Comparison of ENCODE assay signal across 9 cellular contexts in the genomic region with DNA sequence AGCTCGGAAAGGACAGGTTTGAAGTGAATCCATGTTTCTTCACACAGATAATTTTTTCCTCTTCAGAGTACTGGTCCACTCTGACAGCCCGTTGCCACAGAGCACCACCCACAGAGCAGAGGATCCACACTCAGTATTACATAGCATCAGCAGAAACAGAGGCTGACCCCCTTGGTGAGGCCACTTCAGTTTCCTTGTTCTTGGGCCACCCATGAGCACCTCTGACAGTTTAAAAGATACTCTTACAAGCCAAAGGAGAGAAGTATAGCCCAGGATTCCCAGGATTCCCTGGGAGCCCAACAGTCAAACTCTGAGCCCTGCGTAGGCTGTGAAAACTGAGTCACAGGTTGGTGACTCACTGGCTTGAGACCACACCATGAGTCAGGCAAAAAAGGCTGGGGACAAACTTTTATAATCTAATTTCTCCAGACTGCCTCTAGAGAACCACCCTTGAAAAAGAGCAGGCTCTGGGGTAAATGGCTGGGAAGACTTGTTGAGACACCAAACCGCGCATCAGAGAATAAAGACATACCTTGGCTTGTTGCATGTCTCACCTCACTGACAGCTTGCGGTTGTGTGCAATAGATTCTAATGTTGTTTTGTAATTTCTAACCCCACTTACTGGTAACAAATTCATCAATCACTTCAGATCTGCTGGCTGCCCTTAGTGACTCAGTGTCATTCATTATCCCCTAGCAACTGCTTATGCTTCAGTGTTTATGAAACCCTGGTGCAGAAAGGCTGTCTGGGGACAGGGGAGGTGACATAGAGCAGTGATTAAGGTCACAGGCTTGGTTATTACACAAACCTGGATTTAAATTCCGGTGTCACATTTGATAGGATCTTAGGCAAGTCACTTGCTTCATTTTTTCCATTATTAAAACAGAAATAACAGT. TPM values are rescaled to one million over a fixed set of nuclear protein-coding genes. Genes with fewer than 3 reads are reported as not detected.
DNase-seq lines count a peak whose midpoint lies in the region; ATAC-seq lines count a peak whose summit lies in the region.
"Had no signal": no experiment of that assay in that cellular context is flagged by ENCODE, and none has a peak within 500 bp of the region (broad histone marks: within the 10 kb centered on the region; RNA-seq: fewer than 3 reads in every experiment).

No MANE protein-coding gene starts in this region.

- peak; percentile 81 to 84 for ATAC-seq in activated T-cell treated with anti-CD3 and anti-CD28 coated beads, Interleukin-2, amount 50 U/mL, for 4 hours

- peaks cover 6% of the 10 kb centered on the region for H3K4me1 Mint-ChIP-seq in activated T-cell treated with anti-CD3 and anti-CD28 coated beads, Interleukin-2, amount 50 U/mL, for 4 hours (ENCODE audit: low read depth)
- H3K4me1 Mint-ChIP-seq: IgD-negative memory B cell had no signal

- DNase-seq in DMS53 (lab: John Stamatoyannopoulos, UW) (peak; percentile 86), HK-2 (ENCODE audit: unreplicated experiment) (peak; percentile 74), glomerular visceral epithelial cell (ENCODE audit: extremely low spot score) (peak; percentile 96), D341Med (ENCODE audit: low spot score) (no peak), NCI-H748 treated with DMSO at 0.1 percent for 48 hours (lab: John Stamatoyannopoulos, UW) (no peak)
- no peak for DNase-seq in activated T-cell treated with anti-CD3 and anti-CD28 coated beads, Interleukin-2, amount 50 U/mL, for 4 hours
- DNase-seq in stimulated activated CD4-positive, alpha-beta T cell treated with anti-CD3 and anti-CD28 coated beads, Interleukin-15, amount 100 ng/mL, for 48 hours (ENCODE audit: low read depth in 2 of 2): peak; percentile 38 to 52
- no peak for DNase-seq in effector CD4-positive, alpha-beta T cell

- no peaks in the 10 kb centered on the region for H3K9me3 Mint-ChIP-seq in activated T-cell treated with anti-CD3 and anti-CD28 coated beads, Interleukin-2, amount 50 U/mL, for 4 hours

- H3K36me3 Mint-ChIP-seq in activated T-cell treated with anti-CD3 and anti-CD28 coated beads, Interleukin-2, amount 50 U/mL, for 4 hours (ENCODE audit: insufficient read depth): no peaks in the 10 kb centered on the region
- H3K36me3 Mint-ChIP-seq: IgD-negative memory B cell had no signal

- H3K27me3 Mint-ChIP-seq in activated T-cell treated with anti-CD3 and anti-CD28 coated beads, Interleukin-2, amount 50 U/mL, for 4 hours (ENCODE audit: low read depth): no peaks in the 10 kb centered on the region

- H3K4me3 Mint-ChIP-seq in activated T-cell treated with anti-CD3 and anti-CD28 coated beads, Interleukin-2, amount 50 U/mL, for 4 hours: no peak overlapping the region
- H3K4me3 Mint-ChIP-seq: IgD-negative memory B cell had no signal

RNA-seq across cellular contexts. Expression of gene PRSS23, which starts 56.9 kb away (rescaled TPM):
- 10 to 100 TPM in 2 of 3 donors, 1 to 10 TPM in 1; 6.6 to 12.1 (median 10.4) TPM for total RNA-seq in activated T-cell treated with anti-CD3 and anti-CD28 coated beads, Interleukin-2, amount 50 U/mL, for 4 hours

Comparison
In these comparisons a context has a peak if more than half of its experiments do, and no peak if none do; other contexts are left out.
1. DNase-seq: peak in DMS53 (single experiment), HK-2 (single experiment), glomerular visceral epithelial cell (single experiment) and stimulated activated CD4-positive, alpha-beta T cell treated with anti-CD3 and anti-CD28 coated beads, Interleukin-15, amount 100 ng/mL, for 48 hours (2 of 2); none in activated T-cell treated with anti-CD3 and anti-CD28 coated beads, Interleukin-2, amount 50 U/mL, for 4 hours (single experiment), D341Med (single experiment), NCI-H748 treated with DMSO at 0.1 percent for 48 hours (single experiment) and effector CD4-positive, alpha-beta T cell (single experiment).